ENCODE assay signal across 8 cellular contexts in the genomic region with DNA sequence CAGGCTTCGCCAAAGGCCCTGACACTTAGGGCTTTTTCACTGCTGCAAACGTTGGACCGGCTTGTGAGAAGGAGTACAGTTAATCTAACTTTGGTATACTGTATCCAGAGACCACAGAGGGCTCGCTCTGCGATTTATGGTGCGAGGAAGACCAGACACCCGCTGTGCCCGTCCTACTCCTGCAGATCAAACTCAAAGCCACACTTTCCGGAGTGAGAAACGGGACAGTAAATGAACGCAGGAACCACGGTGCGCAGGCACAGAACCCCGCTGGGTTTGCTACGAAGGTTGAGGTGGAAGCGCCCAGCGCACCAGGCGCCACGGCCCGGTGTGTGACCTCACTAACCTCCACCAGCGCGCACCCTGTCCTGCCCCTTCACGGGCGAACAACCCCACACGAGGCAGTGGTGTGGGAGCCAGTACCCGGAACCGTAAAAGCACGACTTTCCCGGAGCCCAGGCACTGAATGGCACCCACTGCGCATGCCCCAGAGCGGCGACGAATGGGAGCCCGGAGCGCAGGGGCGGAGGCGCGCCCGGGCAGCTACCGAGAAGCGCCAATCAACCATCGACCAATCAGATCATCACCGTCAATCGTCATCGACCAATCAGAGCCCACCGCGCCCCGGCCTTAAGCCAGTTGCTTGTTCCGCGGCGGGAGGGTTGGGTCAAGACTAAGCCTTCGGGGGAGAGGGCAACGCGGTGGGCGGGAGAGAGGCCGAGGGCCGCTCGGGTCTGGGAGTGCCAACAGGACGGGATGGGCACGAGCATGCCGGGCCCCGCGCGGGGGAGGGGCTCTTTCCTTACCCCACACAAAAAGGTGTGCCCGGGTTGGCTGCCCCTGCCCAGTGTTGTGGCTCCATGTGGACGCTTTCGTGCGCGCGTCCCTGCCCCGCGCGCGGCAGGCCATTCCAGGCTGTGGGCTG.
DNase-seq lines count a peak whose midpoint lies in the region; ATAC-seq lines count a peak whose summit lies in the region.

No MANE protein-coding gene starts in this region.

- DNase-seq in NCI-H524 treated with DMSO at 0.1 percent for 48 hours (lab: John Stamatoyannopoulos, UW) (peak; percentile 77), dedifferentiated amniotic fluid mesenchymal stem cell (ENCODE audit: extremely low spot score) (peak; percentile 82), left kidney (ENCODE audit: low read depth, low spot score) (peak; percentile 97)
- DNase-seq in activated CD4-positive, alpha-beta T cell treated with anti-CD3 and anti-CD28 coated beads for 48 hours: peak; percentile 90
- peak; percentile 87 for DNase-seq in stimulated activated CD4-positive, alpha-beta T cell treated with anti-CD3 and anti-CD28 coated beads, Interleukin-1b, Interleukin-23, amount 100 ng/mL, for 48 hours

- H3K9me3 ChIP-seq in BLaER1: no peaks in the 10 kb centered on the region

- no peaks in the 10 kb centered on the region for H4K20me1 ChIP-seq in BLaER1

- H3K9ac ChIP-seq in BLaER1: peak overlapping the region; percentile 80

- H3K4me1 ChIP-seq in BLaER1: peaks cover 10% of the 10 kb centered on the region; the same call in 1 of the 2 replicates

- H3K4me2 ChIP-seq in BLaER1: peak overlapping the region; percentile 77

- ATAC-seq in GM19324 (IDR thresholded peaks at IDR 0.05; ENCODE audit: low FRiP score, unreplicated experiment) (peak; percentile 89), HG03460 (IDR thresholded peaks at IDR 0.05; ENCODE audit: unreplicated experiment) (peak; percentile 92)

- peak overlapping the region; percentile 70 for H3K4me3 ChIP-seq in BLaER1

- peak overlapping the region; percentile 79 for H3K27ac ChIP-seq in BLaER1

- H3K36me3 ChIP-seq in BLaER1: no peaks in the 10 kb centered on the region

- H3K27me3 ChIP-seq in BLaER1: 0 out of 2 replicates have a peak, but pooled peaks cover 3% of the 10 kb centered on the region

Comparison
In these comparisons a context has a peak if more than half of its experiments do, and no peak if none do; other contexts are left out.
1. Peak in every context shown above with its lines: DNase-seq, ATAC-seq, H3K4me3 ChIP-seq and H3K27ac ChIP-seq.